Comparison of ENCODE assay signal across 8 cellular contexts in the genomic region with DNA sequence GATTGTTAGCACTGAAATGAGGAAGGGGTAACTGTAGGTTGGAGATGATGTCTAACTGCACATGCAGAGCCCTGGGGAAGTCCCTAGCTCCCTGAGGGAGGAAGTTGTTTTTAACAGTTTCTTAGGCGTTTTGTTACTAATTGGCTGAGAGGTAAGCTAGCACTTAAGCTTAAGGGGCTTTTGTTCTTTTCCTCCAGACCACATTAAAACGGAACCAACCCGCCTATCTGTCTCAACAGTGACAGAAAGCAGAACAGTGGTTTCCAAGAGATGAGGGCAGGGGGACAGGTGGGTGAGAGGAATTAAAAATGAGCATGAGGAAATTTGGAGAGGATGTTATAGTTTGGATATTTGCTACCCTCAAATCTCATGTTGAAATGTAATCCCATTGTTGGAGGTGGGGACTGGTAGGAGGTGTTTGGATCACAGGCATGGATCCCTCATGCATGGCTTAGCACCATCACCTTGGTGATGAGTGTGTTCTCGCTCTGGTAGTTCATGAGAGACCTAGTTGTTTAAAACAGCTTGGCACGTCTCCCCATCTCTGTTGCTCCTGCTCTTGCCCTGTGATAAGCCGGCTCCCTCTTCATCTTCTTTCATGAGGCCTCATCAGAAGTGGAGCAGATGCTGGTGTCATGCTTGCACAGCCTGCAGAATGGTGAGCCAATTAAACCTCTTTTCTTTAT. TPM values are rescaled to one million over a fixed set of nuclear protein-coding genes. Genes with fewer than 3 reads are reported as not detected.
DNase-seq lines count a peak whose midpoint lies in the region; ATAC-seq and TF ChIP-seq lines count a peak whose summit lies in the region.

No MANE protein-coding gene starts in this region.

- H3K27ac Mint-ChIP-seq in naive thymus-derived CD8-positive, alpha-beta T cell, result peak overlapping the region; percentile 88 to 99 (median 96)
- H3K27ac Mint-ChIP-seq in type B pancreatic cell, result no peak overlapping the region

- H3K9me3 Mint-ChIP-seq in naive thymus-derived CD8-positive, alpha-beta T cell, result no peaks in the 10 kb centered on the region
- H3K9me3 Mint-ChIP-seq in type B pancreatic cell, result no peaks in the 10 kb centered on the region

- H3K27me3 Mint-ChIP-seq in naive thymus-derived CD8-positive, alpha-beta T cell, result no peaks in the 10 kb centered on the region
- H3K27me3 Mint-ChIP-seq in type B pancreatic cell, result no peaks in the 10 kb centered on the region

- H3K4me1 Mint-ChIP-seq in naive thymus-derived CD8-positive, alpha-beta T cell, result peaks cover 28 to 69% (median 59%) of the 10 kb centered on the region in 4 donors
- H3K4me1 Mint-ChIP-seq in type B pancreatic cell (ENCODE audit: unreplicated experiment), result peaks cover 19% of the 10 kb centered on the region

- DNase-seq in NCI-H1417 (lab: John Stamatoyannopoulos, UW), result peak; percentile 20 to 65 (median 41)
- DNase-seq in NCI-H1417 treated with DMSO at 0.1 percent for 48 hours (lab: John Stamatoyannopoulos, UW), result no peak
- DNase-seq in NCI-H345 (lab: John Stamatoyannopoulos, UW), result peak; percentile 61
- DNase-seq in activated T-cell treated with anti-CD3 and anti-CD28 coated beads for 24 hours (ENCODE audit: low read depth), result peak; percentile 35
- DNase-seq in naive thymus-derived CD8-positive, alpha-beta T cell, result peak; percentile 8 to 90 (median 73)
- no peak for DNase-seq in type B pancreatic cell (ENCODE audit: extremely low spot score, unreplicated experiment)
- DNase-seq in cerebellar nuclear complex (lab: John Stamatoyannopoulos, UW), result no peak

- peaks cover 0 to 3% (median 0%) of the 10 kb centered on the region in 3 donors for H3K36me3 Mint-ChIP-seq in naive thymus-derived CD8-positive, alpha-beta T cell
- H3K36me3 Mint-ChIP-seq in type B pancreatic cell, result no peaks in the 10 kb centered on the region

- POLR2A ChIA-PET in naive thymus-derived CD8-positive, alpha-beta T cell (lab: Charles Lee), result interaction anchor here (0.5 to 3.4 kb wide), 15 partner anchors 12 to 178 kb away, joined by 3 to 33 read pairs (median 5); a partner anchor contains a TSS

- peak overlapping the region; percentile 68 to 91 (median 82) for H3K4me3 Mint-ChIP-seq in naive thymus-derived CD8-positive, alpha-beta T cell
- no peak overlapping the region for H3K4me3 Mint-ChIP-seq in type B pancreatic cell

- no peak for TF ChIP-seq CTCF in type B pancreatic cell (conservative IDR thresholded peaks at IDR 0.05)

- peak; percentile 87 for ATAC-seq in HG02981 (IDR thresholded peaks at IDR 0.05; ENCODE audit: unreplicated experiment)
- ATAC-seq in naive thymus-derived CD8-positive, alpha-beta T cell, result peak; percentile 90 to 94

RNA-seq across cellular contexts. Expression of a gene that starts 38.9 kb away (rescaled TPM):
- 10 to 100 TPM; 16.5 to 17.7 TPM for total RNA-seq in naive thymus-derived CD8-positive, alpha-beta T cell
- polyA plus RNA-seq in naive thymus-derived CD8-positive, alpha-beta T cell, result 10 to 100 TPM in 1 of 3 donors, 1 to 10 TPM in 2; 9.3 to 13.6 (median 9.8) TPM
- total RNA-seq in type B pancreatic cell (ENCODE audit: low replicate concordance), result 6.4 and 9.3 TPM in 2 replicates

RNA-seq across cellular contexts. Expression of a gene that starts 44.6 kb away (rescaled TPM):
- total RNA-seq in naive thymus-derived CD8-positive, alpha-beta T cell, result 100 to 1,000 TPM; 252 to 272 TPM
- polyA plus RNA-seq in naive thymus-derived CD8-positive, alpha-beta T cell, result 100 to 1,000 TPM; 366 to 428 (median 408) TPM
- total RNA-seq in type B pancreatic cell (ENCODE audit: low replicate concordance), result 206 and 214 TPM in 2 replicates

RNA-seq across cellular contexts. Expression of a gene that starts 54.2 kb away (rescaled TPM):
- total RNA-seq in naive thymus-derived CD8-positive, alpha-beta T cell, result 100 to 1,000 TPM; 313 to 326 TPM
- 100 to 1,000 TPM; 423 to 544 (median 480) TPM for polyA plus RNA-seq in naive thymus-derived CD8-positive, alpha-beta T cell
- total RNA-seq in type B pancreatic cell (ENCODE audit: low replicate concordance), result 26.0 and 27.8 TPM in 2 replicates

Comparison
In these comparisons a context has a peak if more than half of its experiments do, and no peak if none do; other contexts are left out.
1. DNase-seq: peak in NCI-H1417 (3 of 3), NCI-H345 (single experiment), activated T-cell treated with anti-CD3 and anti-CD28 coated beads for 24 hours (single experiment) and naive thymus-derived CD8-positive, alpha-beta T cell (10 of 10); none in NCI-H1417 treated with DMSO at 0.1 percent for 48 hours (single experiment), type B pancreatic cell (single experiment) and cerebellar nuclear complex (0 of 2).
2. RNA of a gene that starts 54.2 kb away (total RNA-seq): 313 to 326 TPM in naive thymus-derived CD8-positive, alpha-beta T cell; 26.0 to 27.8 TPM in type B pancreatic cell; every median in the first group is over 10 times any median in the second.